In the genomic region with DNA sequence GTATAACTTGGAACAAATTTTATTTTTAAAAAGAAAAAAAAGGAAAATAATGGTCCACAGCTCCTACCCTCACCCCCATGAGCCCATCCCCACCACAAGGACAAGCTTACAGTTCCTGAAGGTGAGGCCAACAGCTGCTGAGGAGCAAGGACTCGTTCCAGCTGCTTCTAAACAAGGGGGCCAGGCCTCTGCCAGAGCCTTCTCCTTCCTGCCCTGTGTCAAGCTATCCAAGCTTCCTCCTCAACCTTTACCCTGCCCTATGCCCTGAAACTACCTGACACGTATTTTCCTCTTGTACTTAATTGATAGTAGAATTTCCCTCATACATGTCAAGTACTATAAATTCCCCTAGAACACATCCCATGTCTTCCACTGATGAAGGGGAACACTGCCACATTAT, we compare ENCODE assay signal across 33 cellular contexts. TPM values are rescaled to one million over a fixed set of nuclear protein-coding genes. Genes with fewer than 3 reads are reported as not detected.
A peak's percentile ranks its signal among the peaks of the same experiment; 100 is the strongest.
DNase-seq lines count a peak whose midpoint lies in the region; ATAC-seq, FAIRE-seq and TF ChIP-seq lines count a peak whose summit lies in the region.
"Had no signal": no experiment of that assay in that cellular context is flagged by ENCODE, and none has a peak within 500 bp of the region (broad histone marks: within the 10 kb centered on the region; RNA-seq: fewer than 3 reads in every experiment).

No MANE protein-coding gene starts in this region.

- no peak for TF ChIP-seq POLR2A in HCT116 (IDR thresholded peaks at IDR 0.05; ENCODE audit: borderline replicate concordance, extremely low read depth, insufficient read depth, insufficient read length)

- no peak overlapping the region for H3K9ac ChIP-seq in HCT116 (ENCODE audit: low read length)
- H3K9ac ChIP-seq in kidney (ENCODE audit: low read length in 2 of 2) = no peak overlapping the region
- H3K9ac ChIP-seq: BLaER1 had no signal

- FAIRE-seq in kidney (lab: Jason Lieb, UNC) = no peak
- FAIRE-seq: HTR-8/SVneo had no signal

- H3K4me2 ChIP-seq in HCT116 (ENCODE audit: low read length) = peak overlapping the region; percentile 42
- H3K4me2 ChIP-seq: BLaER1 had no signal

- no peaks in the 10 kb centered on the region for H3K9me2 ChIP-seq in HCT116 (ENCODE audit: insufficient read depth)

- no peak overlapping the region for H3K4me3 ChIP-seq in HCT116 (replicated peaks in 1 of 2; ENCODE audit: low read depth in 1 of 2, low read length in 2 of 2)
- no peak overlapping the region for H3K4me3 ChIP-seq in kidney (ENCODE audit: low read length in 2 of 2)
- no peak overlapping the region for H3K4me3 ChIP-seq in psoas muscle
- H3K4me3 ChIP-seq: BLaER1, ovary had no signal

- RAD21 ChIA-PET in HCT116 (lab: Charles Lee; ENCODE audit: low non-redundant PET in 1 of 2, low total read pairs in 2 of 2, uncharacterized antibody in 2 of 2, unreplicated experiment in 2 of 2) = no interaction called here

- intact Hi-C loops in HCT116 (cut with micrococcal nuclease) (no loop called here), kidney (cut with DNase I) (no loop called here), psoas muscle (cut with DNase I) (no loop called here)

- H3K9me3 ChIP-seq in HCT116 (ENCODE audit: control insufficient read depth in 1 of 2, insufficient read depth in 1 of 2, low read depth in 1 of 2, low read length in 2 of 2) (no peaks in the 10 kb centered on the region), kidney (ENCODE audit: control insufficient read depth in 1 of 2, low read length in 2 of 2) (no peaks in the 10 kb centered on the region), psoas muscle (no peaks in the 10 kb centered on the region)
- H3K9me3 ChIP-seq: BLaER1, ovary had no signal

- H4K20me1 ChIP-seq in HCT116 (ENCODE audit: insufficient read depth) = no peaks in the 10 kb centered on the region
- H4K20me1 ChIP-seq: BLaER1 had no signal

- TF ChIP-seq CTCF in HCT116 (IDR thresholded peaks at IDR 0.05 in 2 of 3, conservative IDR thresholded peaks at IDR 0.05 in 1 of 3; ENCODE audit: borderline replicate concordance in 1 of 3, insufficient read depth in 1 of 3, low read depth in 2 of 3, low read length in 2 of 3) (no peak), RWPE1 (conservative IDR thresholded peaks at IDR 0.05; ENCODE audit: low read depth) (no peak), kidney (IDR thresholded peaks at IDR 0.05; ENCODE audit: borderline replicate concordance, extremely low read depth, insufficient read depth) (no peak), psoas muscle (IDR thresholded peaks at IDR 0.05) (no peak)

- H3K79me2 ChIP-seq in HCT116 (ENCODE audit: insufficient read depth, low read length) = peaks cover 89% of the 10 kb centered on the region

- POLR2A ChIA-PET in HCT116 (lab: Charles Lee) (interaction anchor here (1.3 kb wide), 1 partner anchor 9 kb away, joined by 5 read pairs; the partner anchor contains the start of gene SH3D19), RWPE1 (lab: Yijun Ruan, JAX; ENCODE audit: low non-redundant PET) (no interaction called here)

- no TSS peak for BruUV-seq in HCT116 (replicated peaks; lab: Mats Ljungman, UMichigan)

- H3K27me3 ChIP-seq in HCT116 (ENCODE audit: insufficient read depth, low read length) = no peaks in the 10 kb centered on the region
- H3K27me3 ChIP-seq in psoas muscle (ENCODE audit: insufficient read depth in 3 of 3, low read length in 2 of 3) = no peaks in the 10 kb centered on the region
- H3K27me3 ChIP-seq: BLaER1, ovary had no signal

- DNase-seq in HCT116 (ENCODE audit: low read depth, low spot score) (no peak), RWPE1 (ENCODE audit: low spot score) (no peak), kidney (no peak), psoas muscle (no peak), DMS79 (lab: John Stamatoyannopoulos, UW) (no peak), HuH-7.5 (ENCODE audit: low spot score) (no peak), germinal center (ENCODE audit: low spot score) (no peak)
- no peak for DNase-seq in activated CD8-positive, alpha-beta memory T cell treated with anti-CD3 and anti-CD28 coated beads for 24 hours
- DNase-seq: activated naive CD4-positive, alpha-beta T cell treated with Interleukin-2 at 50 U/mL for 16 hours; DMS79 treated with DMSO at 0.1 percent for 48 hours; effector memory CD8-positive, alpha-beta T cell; erythroblast; foreskin fibroblast; HFFc6; KG1; midbrain; MM.1S; NCI-H1417 treated with DMSO at 0.1 percent for 48 hours; NCI-H345; ovary; retina; SHP77 treated with DMSO at 0.1 percent for 48 hours; stimulated activated CD4-positive, alpha-beta T cell treated with anti-CD3 and anti-CD28 coated beads, Interleukin-4, amount 100 ng/mL, for 24 hours; substantia nigra; T1000 had no signal

- no peak for TF ChIP-seq RAD21 in HCT116 (IDR thresholded peaks at IDR 0.05; ENCODE audit: low read depth)

- CTCF ChIA-PET in HCT116 (lab: Charles Lee) (interaction anchor here (1.5 kb wide), 1 partner anchor 41 kb away, joined by 4 read pairs; no protein-coding TSS in a partner anchor), RWPE1 (lab: Yijun Ruan, JAX) (interaction anchor here (0.6 kb wide), 1 partner anchor 378 kb away, joined by 3 read pairs; no protein-coding TSS in a partner anchor)

- 16 to 50% (median 36%) methylated on average over 2 of the region's 2 CpGs for WGBS in psoas muscle, 3 donors

- no peak for ATAC-seq in HCT116
- peak; percentile 42 to 68 (median 48) for ATAC-seq in psoas muscle
- ATAC-seq: effector memory CD8-positive, alpha-beta T cell; natural killer cell treated with Interleukin-12 subunit alpha and Interleukin-12 subunit beta and Interleukin-15 and Interleukin-18, amount 100 ng/mL, for 72 hours; stimulated activated effector memory CD8-positive, alpha-beta T cell treated with anti-CD3 and anti-CD28 coated beads, Interleukin-12 subunit alpha, Interleukin-12 subunit beta, amount 100 ng/mL, for 72 hours had no signal

- H3K36me3 ChIP-seq in HCT116 (ENCODE audit: control insufficient read depth in 1 of 2, insufficient read depth in 2 of 2, low read length in 2 of 2) (no peaks in the 10 kb centered on the region), kidney (ENCODE audit: control insufficient read depth in 1 of 2, insufficient read depth in 2 of 2, low read length in 2 of 2) (no peaks in the 10 kb centered on the region), psoas muscle (ENCODE audit: insufficient read depth in 1 of 2, low read depth in 1 of 2) (no peaks in the 10 kb centered on the region)
- H3K36me3 ChIP-seq: BLaER1, ovary had no signal

- peak overlapping the region; percentile 88; the same call in 1 of the 2 replicates for H3K27ac ChIP-seq in HCT116 (ENCODE audit: low read depth, low read length)
- H3K27ac ChIP-seq in RWPE1 = peak overlapping the region; percentile 41; the same call in 1 of the 2 replicates
- H3K27ac ChIP-seq in kidney (ENCODE audit: low read depth in 2 of 2, low read length in 2 of 2) = peak overlapping the region; percentile 14 to 15
- no peak overlapping the region for H3K27ac ChIP-seq in psoas muscle
- H3K27ac ChIP-seq: BLaER1, ovary had no signal

- H2AFZ ChIP-seq in HCT116 (ENCODE audit: low read depth, low read length, poor library complexity, severe bottlenecking) = no peak overlapping the region

- H3K4me1 ChIP-seq in HCT116 (ENCODE audit: control insufficient read depth in 1 of 2, insufficient read depth in 2 of 2, low read length in 2 of 2) (peaks cover 62 to 77% of the 10 kb centered on the region in 2 experiments), kidney (ENCODE audit: control insufficient read depth in 1 of 2, insufficient read depth in 1 of 2, low read depth in 1 of 2, low read length in 2 of 2) (peaks cover 16 to 21% of the 10 kb centered on the region in 2 donors), psoas muscle (peaks cover 32% of the 10 kb centered on the region)
- H3K4me1 ChIP-seq: BLaER1 had no signal

TF ChIP-seq in HCT116, 20 proteins besides CTCF, POLR2A, EP300 and RAD21:
- TF ChIP-seq YY1 (IDR thresholded peaks at IDR 0.05; ENCODE audit: extremely low read depth, insufficient replicate concordance, low read depth, low read length) = no peak
- no peak for TF ChIP-seq TCF7L2 (IDR thresholded peaks at IDR 0.05; ENCODE audit: borderline replicate concordance, extremely low read depth, insufficient read depth, insufficient read length)
- TF ChIP-seq ELF1 (IDR thresholded peaks at IDR 0.05; ENCODE audit: borderline replicate concordance, low read depth) = no peak
- no peak for TF ChIP-seq EZH2 (IDR thresholded peaks at IDR 0.05)
- no peak for TF ChIP-seq ZNF274 (IDR thresholded peaks at IDR 0.05; ENCODE audit: low read depth, low read length)
- TF ChIP-seq SP1 (IDR thresholded peaks at IDR 0.05; ENCODE audit: low read depth) = no peak
- TF ChIP-seq CBX3 (IDR thresholded peaks at IDR 0.05; ENCODE audit: low read depth) = no peak
- TF ChIP-seq JUND (IDR thresholded peaks at IDR 0.05) = no peak
- no peak for TF ChIP-seq POLR2AphosphoS5 (IDR thresholded peaks at IDR 0.05; ENCODE audit: low read depth, low read length)
- no peak for TF ChIP-seq EZH2phosphoT487 (IDR thresholded peaks at IDR 0.05; ENCODE audit: borderline replicate concordance)
- no peak for TF ChIP-seq MAX (IDR thresholded peaks at IDR 0.05)

RNA-seq across cellular contexts. Expression of gene SH3D19, which starts 8.8 kb away (rescaled TPM):
- total RNA-seq in HCT116 (2021; ENCODE audit: unreplicated experiment) (37.5 TPM), kidney (36.8 TPM), psoas muscle (10 to 100 TPM; 26.9 to 59.0 (median 32.4) TPM)
- 11.4 and 13.5 TPM in 2 replicates for polyA plus RNA-seq in HCT116 (2012)
- polyA plus RNA-seq in kidney (ENCODE audit: insufficient read depth, low read depth, low replicate concordance) (13.6 TPM), psoas muscle (10 to 100 TPM in 2 of 3 donors, 1 to 10 TPM in 1; 7.0 to 15.9 (median 13.4) TPM)
- total RNA-seq: natural killer cell treated with Interleukin-12 subunit alpha and Interleukin-12 subunit beta and Interleukin-15 and Interleukin-18, amount 100 ng/mL, for 72 hours had no signal

RNA-seq across cellular contexts. Expression of gene PRSS48, which starts 39.7 kb away (rescaled TPM):
- total RNA-seq in HCT116 (2021; ENCODE audit: unreplicated experiment) = not detected
- 0.08 TPM in 1 of 2 replicates, not detected in the other for polyA plus RNA-seq in HCT116 (2012)
- not detected for total RNA-seq in kidney
- polyA plus RNA-seq in kidney (ENCODE audit: insufficient read depth, low read depth, low replicate concordance) = not detected
- not detected for total RNA-seq in psoas muscle
- not detected for polyA plus RNA-seq in psoas muscle
- total RNA-seq: HFFc6; liver; natural killer cell treated with Interleukin-12 subunit alpha and Interleukin-12 subunit beta and Interleukin-15 and Interleukin-18, amount 100 ng/mL, for 72 hours; ovary; urinary bladder had no signal
- polyA plus RNA-seq: adipose tissue, AG04450, ovary, urinary bladder had no signal
